ENCODE assay signal across 1 cellular context in the genomic region with DNA sequence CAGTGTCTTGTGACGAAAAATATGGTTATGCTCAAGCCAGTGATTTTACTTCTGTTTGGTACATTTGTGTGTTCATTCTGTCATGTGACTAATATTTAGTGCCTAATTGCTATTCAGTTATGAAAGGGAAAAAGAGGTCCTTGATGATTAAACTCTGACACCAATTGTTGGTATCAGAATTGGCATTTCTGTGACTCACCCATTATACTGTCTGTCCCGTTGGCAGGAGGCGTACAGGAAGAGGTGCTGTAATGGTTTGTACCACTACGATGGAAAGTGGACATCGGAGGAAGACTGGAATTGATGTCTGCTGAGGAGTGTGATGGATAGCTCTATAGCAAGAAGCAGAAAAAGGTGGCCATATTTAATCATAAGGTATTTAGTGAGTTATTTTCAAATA.
TF ChIP-seq lines count a peak whose summit lies in the region.

No MANE protein-coding gene starts in this region.

TF ChIP-seq in SK-N-SH, 30 proteins besides CTCF, POLR2A, EP300 and RAD21 (continued from another document):
- TF ChIP-seq YY1 (IDR thresholded peaks at IDR 0.05; ENCODE audit: low read depth) (no peak), CHD2 (IDR thresholded peaks at IDR 0.05; ENCODE audit: low read length, partially characterized antibody) (no peak)
- TF ChIP-seq, protein P1, sequence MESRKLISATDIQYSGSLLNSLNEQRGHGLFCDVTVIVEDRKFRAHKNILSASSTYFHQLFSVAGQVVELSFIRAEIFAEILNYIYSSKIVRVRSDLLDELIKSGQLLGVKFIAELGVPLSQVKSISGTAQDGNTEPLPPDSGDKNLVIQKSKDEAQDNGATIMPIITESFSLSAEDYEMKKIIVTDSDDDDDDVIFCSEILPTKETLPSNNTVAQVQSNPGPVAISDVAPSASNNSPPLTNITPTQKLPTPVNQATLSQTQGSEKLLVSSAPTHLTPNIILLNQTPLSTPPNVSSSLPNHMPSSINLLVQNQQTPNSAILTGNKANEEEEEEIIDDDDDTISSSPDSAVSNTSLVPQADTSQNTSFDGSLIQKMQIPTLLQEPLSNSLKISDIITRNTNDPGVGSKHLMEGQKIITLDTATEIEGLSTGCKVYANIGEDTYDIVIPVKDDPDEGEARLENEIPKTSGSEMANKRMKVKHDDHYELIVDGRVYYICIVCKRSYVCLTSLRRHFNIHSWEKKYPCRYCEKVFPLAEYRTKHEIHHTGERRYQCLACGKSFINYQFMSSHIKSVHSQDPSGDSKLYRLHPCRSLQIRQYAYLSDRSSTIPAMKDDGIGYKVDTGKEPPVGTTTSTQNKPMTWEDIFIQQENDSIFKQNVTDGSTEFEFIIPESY (IDR thresholded peaks at IDR 0.05; ENCODE audit: borderline replicate concordance, low read depth) = no peak
TF ChIP-seq in SK-N-SH: peak in this region for 6.
